ENCODE assay signal across 21 cellular contexts in the genomic region with DNA sequence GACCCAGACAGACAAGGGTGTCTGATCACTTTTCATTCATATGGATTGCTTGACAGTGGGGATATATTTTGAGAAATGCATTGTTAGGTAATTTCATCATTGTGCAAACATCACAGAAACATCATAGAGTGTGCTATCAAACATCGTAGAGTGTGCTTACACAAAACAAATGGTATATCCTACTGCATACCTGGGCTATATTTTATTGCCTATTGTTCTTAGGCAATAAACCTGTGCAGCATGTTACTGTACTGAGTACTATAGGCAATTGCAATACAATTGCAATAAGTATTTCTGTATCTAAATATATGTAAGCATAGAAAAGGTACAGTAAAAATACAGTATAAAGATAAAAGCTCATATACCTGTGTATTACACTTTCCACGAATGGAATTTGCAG.
"Had no signal": no experiment of that assay in that cellular context is flagged by ENCODE, and none has a peak within 500 bp of the region (broad histone marks: within the 10 kb centered on the region; RNA-seq: fewer than 3 reads in every experiment).

No MANE protein-coding gene starts in this region.

- H3K4me3 ChIP-seq: colonic mucosa, esophagus squamous epithelium, gastrocnemius medialis, heart right ventricle, left lung, lower lobe of right lung had no signal

- H3K27ac ChIP-seq: colonic mucosa, epithelial cell of prostate, esophagus squamous epithelium, gastrocnemius medialis, heart right ventricle, left lung, lower lobe of right lung had no signal

- H3K27me3 ChIP-seq: colonic mucosa, esophagus squamous epithelium, gastrocnemius medialis, left lung had no signal

- ATAC-seq: effector memory CD8-positive, alpha-beta T cell; esophagus mucosa; gastrocnemius medialis; heart right ventricle; left lung; left ventricle myocardium superior; lower lobe of right lung; naive thymus-derived CD4-positive, alpha-beta T cell had no signal

- H3K36me3 ChIP-seq: colonic mucosa, esophagus squamous epithelium, gastrocnemius medialis, heart right ventricle, left lung, lower lobe of right lung had no signal

- DNase-seq: colonic mucosa; cortex of kidney; effector CD8-positive, alpha-beta T cell; effector memory CD8-positive, alpha-beta T cell; endodermal cell; erythroblast; esophagus squamous epithelium; foreskin fibroblast; foreskin melanocyte; gastrocnemius medialis; glutamatergic neuron; head of caudate nucleus; heart right ventricle; hippocampal formation; left lung; left ventricle myocardium superior; lower lobe of right lung; mesenchymal stem cell; naive thymus-derived CD4-positive, alpha-beta T cell had no signal

- H3K4me1 ChIP-seq: colonic mucosa, esophagus squamous epithelium, gastrocnemius medialis, heart right ventricle, left lung, lower lobe of right lung had no signal

- H3K9me3 ChIP-seq: colonic mucosa, esophagus squamous epithelium, gastrocnemius medialis, left lung, lower lobe of right lung had no signal
